In the genomic region with DNA sequence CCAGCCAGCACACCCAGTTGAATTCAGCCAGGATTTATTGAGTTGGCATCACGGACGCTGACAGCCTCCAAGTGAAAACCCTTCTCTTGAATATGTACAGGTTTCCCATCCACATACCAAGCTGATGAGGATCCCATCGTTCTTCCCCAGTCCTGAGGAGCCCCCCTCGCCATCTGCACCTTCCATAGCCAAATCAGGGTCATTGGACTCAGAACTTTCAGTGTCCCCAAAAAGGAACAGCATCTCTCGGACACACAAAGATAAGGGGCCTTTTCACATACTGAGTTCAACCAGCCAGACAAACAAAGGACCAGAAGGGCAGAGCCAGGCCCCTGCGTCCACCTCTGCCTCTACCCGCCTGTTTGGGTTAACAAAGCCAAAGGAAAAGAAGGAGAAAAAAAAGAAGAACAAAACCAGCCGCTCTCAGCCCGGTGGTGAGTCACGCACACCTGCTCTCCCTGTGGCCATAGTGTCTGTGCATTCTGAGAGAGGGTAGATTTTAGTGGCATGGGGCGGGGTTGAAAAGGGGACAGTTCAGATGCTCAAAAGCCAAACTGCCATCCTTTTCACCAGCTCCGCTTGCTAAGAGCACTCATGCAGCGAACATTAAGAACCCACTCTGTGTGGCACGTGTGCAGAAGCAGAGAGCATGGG, we compare ENCODE assay signal across 14 cellular contexts. TPM values are rescaled to one million over a fixed set of nuclear protein-coding genes. Genes with fewer than 3 reads are reported as not detected.
DNase-seq lines count a peak whose midpoint lies in the region; ATAC-seq and TF ChIP-seq lines count a peak whose summit lies in the region.
"Had no signal": no experiment of that assay in that cellular context is flagged by ENCODE, and none has a peak within 500 bp of the region (broad histone marks: within the 10 kb centered on the region; RNA-seq: fewer than 3 reads in every experiment).

No MANE protein-coding gene starts in this region.

- H3K18ac ChIP-seq in trophoblast cell (ENCODE audit: low read length): no peak overlapping the region

- H3K4me1 Mint-ChIP-seq in GM23338 (peaks cover 29% of the 10 kb centered on the region), activated B cell treated with CpG ODN at 0.5 μM for 24 hours (no peaks in the 10 kb centered on the region)

- no peaks in the 10 kb centered on the region for H3K79me1 ChIP-seq in trophoblast cell (ENCODE audit: low read length)

- no peak for TF ChIP-seq CTCF in GM23338 (conservative IDR thresholded peaks at IDR 0.05; ENCODE audit: low read depth in 2 of 2)
- no peak for TF ChIP-seq CTCF in activated B cell treated with CpG ODN at 0.5 μM for 24 hours (IDR thresholded peaks at IDR 0.05)
- TF ChIP-seq CTCF in GM13976 (IDR thresholded peaks at IDR 0.05; ENCODE audit: borderline replicate concordance, control extremely low read depth, extremely low read depth, insufficient read depth, missing control alignments): no peak
- no peak for TF ChIP-seq CTCF in upper lobe of left lung (IDR thresholded peaks at IDR 0.05)

- H3K79me2 ChIP-seq in GM23338 (replicated peaks; ENCODE audit: insufficient read depth): no peaks in the 10 kb centered on the region; the same call in 1 of the 2 replicates
- no peaks in the 10 kb centered on the region for H3K79me2 ChIP-seq in trophoblast cell (ENCODE audit: control insufficient read depth, insufficient read depth, low read length, poor library complexity)

- H3K27ac ChIP-seq in GM23338 (ENCODE audit: low read depth) (no peak overlapping the region), trophoblast cell (ENCODE audit: low read depth, low read length) (no peak overlapping the region), upper lobe of left lung (no peak overlapping the region)
- H3K27ac ChIP-seq: body of pancreas, upper lobe of right lung had no signal

- no peak for ATAC-seq in GM23338
- no peak for ATAC-seq in activated B cell treated with CpG ODN at 0.5 μM for 24 hours (ENCODE audit: low read depth)
- ATAC-seq in HG03045 (IDR thresholded peaks at IDR 0.05; ENCODE audit: unreplicated experiment): no peak
- ATAC-seq in upper lobe of left lung (ENCODE audit: low FRiP score in 2 of 2): no peak
- ATAC-seq: body of pancreas, upper lobe of right lung had no signal

- peaks cover 57% of the 10 kb centered on the region for H3K36me3 Mint-ChIP-seq in GM23338 (ENCODE audit: low read depth)
- peaks cover 96% of the 10 kb centered on the region for H3K36me3 Mint-ChIP-seq in activated B cell treated with CpG ODN at 0.5 μM for 24 hours (ENCODE audit: low read depth)

- no peaks in the 10 kb centered on the region for H3F3A ChIP-seq in GM23338 (replicated peaks; ENCODE audit: low read depth)

- H3K4me1 ChIP-seq in GM23338 (ENCODE audit: insufficient read depth): peaks cover 19% of the 10 kb centered on the region
- H3K4me1 ChIP-seq in trophoblast cell (ENCODE audit: control insufficient read depth in 1 of 2, insufficient read depth in 2 of 2, low read length in 2 of 2): no peaks in the 10 kb centered on the region
- H3K4me1 ChIP-seq in upper lobe of left lung: peaks cover 0 to 11% (median 4%) of the 10 kb centered on the region in 4 donors
- H3K4me1 ChIP-seq: body of pancreas had no signal

- no peak overlapping the region for H2BK5ac ChIP-seq in trophoblast cell (ENCODE audit: low read depth, low read length, poor library complexity)

- POLR2A ChIA-PET in activated B cell treated with CpG ODN at 0.5 μM for 24 hours (lab: Charles Lee): no interaction called here

- H3K4me2 ChIP-seq in GM23338 (no peak overlapping the region), trophoblast cell (ENCODE audit: low read length) (no peak overlapping the region)

- H3K4me3 ChIP-seq in GM23338: no peak overlapping the region
- H3K4me3 ChIP-seq in trophoblast cell (ENCODE audit: low read depth, low read length): no peak overlapping the region
- no peak overlapping the region for H3K4me3 ChIP-seq in upper lobe of left lung
- H3K4me3 ChIP-seq: body of pancreas, upper lobe of right lung had no signal

- peak; percentile 35 for DNase-seq in activated CD8-positive, alpha-beta memory T cell treated with anti-CD3 and anti-CD28 coated beads for 24 hours
- DNase-seq in activated CD8-positive, alpha-beta memory T cell treated with anti-CD3 and anti-CD28 coated beads, Interleukin-2, amount 50 U/mL, for 48 hours: no peak
- DNase-seq in GM23338 (ENCODE audit: low spot score) (no peak), activated B cell treated with CpG ODN at 0.5 μM for 24 hours (no peak), trophoblast cell (no peak), GM13976 (ENCODE audit: low spot score) (no peak), upper lobe of left lung (no peak)
- DNase-seq: body of pancreas; effector CD8-positive, alpha-beta T cell; foreskin fibroblast; NCI-H146; SIG-M5; upper lobe of right lung had no signal

- TF ChIP-seq POLR2A in upper lobe of left lung (IDR thresholded peaks at IDR 0.05): no peak

- H3K36me3 ChIP-seq in GM23338 (ENCODE audit: insufficient read depth): 0 out of 2 replicates have a peak, but pooled peaks cover 12% of the 10 kb centered on the region
- peaks cover 45 to 63% of the 10 kb centered on the region in 2 experiments for H3K36me3 ChIP-seq in trophoblast cell (ENCODE audit: control insufficient read depth in 1 of 2, insufficient read depth in 2 of 2, low read length in 2 of 2)
- peaks cover 56 to 98% (median 89%) of the 10 kb centered on the region in 4 donors for H3K36me3 ChIP-seq in upper lobe of left lung

- CTCF ChIA-PET in activated B cell treated with CpG ODN at 0.5 μM for 24 hours (lab: Charles Lee): no interaction called here

- H4K91ac ChIP-seq in trophoblast cell (ENCODE audit: low read depth, low read length): no peak overlapping the region

- H4K12ac ChIP-seq in trophoblast cell (ENCODE audit: low read depth, low read length): no peak overlapping the region

- H4K8ac ChIP-seq in trophoblast cell (ENCODE audit: low read depth, low read length): no peak overlapping the region

- H3K23ac ChIP-seq in trophoblast cell (ENCODE audit: low read length): no peak overlapping the region

- no peak overlapping the region for H2AFZ ChIP-seq in GM23338
- H2AFZ ChIP-seq in trophoblast cell (ENCODE audit: insufficient read depth, low read length, poor library complexity): no peak overlapping the region

- H4K20me1 ChIP-seq in GM23338 (replicated peaks; ENCODE audit: insufficient read depth): no peaks in the 10 kb centered on the region; the same call in 1 of the 2 replicates

- H3K9me3 Mint-ChIP-seq in GM23338: no peaks in the 10 kb centered on the region; the same call in 2 of the 3 replicates
- no peaks in the 10 kb centered on the region for H3K9me3 Mint-ChIP-seq in activated B cell treated with CpG ODN at 0.5 μM for 24 hours

- H3K27me3 Mint-ChIP-seq in GM23338 (ENCODE audit: insufficient read depth, low read depth, poor library complexity): peaks cover 19% of the 10 kb centered on the region
- no peaks in the 10 kb centered on the region for H3K27me3 Mint-ChIP-seq in activated B cell treated with CpG ODN at 0.5 μM for 24 hours

- H3K4me3 Mint-ChIP-seq in GM23338 (no peak overlapping the region), activated B cell treated with CpG ODN at 0.5 μM for 24 hours (no peak overlapping the region)

- peak overlapping the region; percentile 25 for H3K9ac ChIP-seq in trophoblast cell (ENCODE audit: low read length)

- in situ Hi-C loops in GM13976 (cut with MboI; ENCODE audit: low sequenced_read_pairs, unreplicated experiment): no loop called here

- H3K27me3 ChIP-seq in GM23338 (ENCODE audit: insufficient read depth): no peaks in the 10 kb centered on the region
- H3K27me3 ChIP-seq in trophoblast cell (ENCODE audit: insufficient read depth, low read length): no peaks in the 10 kb centered on the region
- H3K27me3 ChIP-seq in upper lobe of left lung: no peaks in the 10 kb centered on the region
- H3K27me3 ChIP-seq: body of pancreas, upper lobe of right lung had no signal

- no peaks in the 10 kb centered on the region for H3K9me2 ChIP-seq in GM23338 (ENCODE audit: insufficient read depth)

- H3K14ac ChIP-seq in trophoblast cell (ENCODE audit: low read length): no peak overlapping the region

- no peak overlapping the region for H2BK12ac ChIP-seq in trophoblast cell (ENCODE audit: low read length)

- intact Hi-C loops in activated B cell treated with CpG ODN at 0.5 μM for 24 hours (cut with micrococcal nuclease): no loop called here

- no CpG with 5 or more reads among the region's 14 CpGs for WGBS in trophoblast cell (ENCODE audit: extremely low coverage, insufficient coverage, insufficient read length)
- WGBS in upper lobe of left lung, 2 donors: 91% methylated on average over 14 of the region's 14 CpGs

- H3K27ac Mint-ChIP-seq in GM23338 (peak overlapping the region; percentile 61; the same call in 1 of the 2 replicates), activated B cell treated with CpG ODN at 0.5 μM for 24 hours (peak overlapping the region; percentile 18)

- no peak for TF ChIP-seq EP300 in upper lobe of left lung (IDR thresholded peaks at IDR 0.05)

- no peak overlapping the region for H2BK120ac ChIP-seq in trophoblast cell (ENCODE audit: insufficient read depth, low read length, poor library complexity)

- no peak overlapping the region for H2AK5ac ChIP-seq in trophoblast cell (ENCODE audit: low read length)

- H3K4ac ChIP-seq in trophoblast cell (ENCODE audit: low read depth, low read length): no peak overlapping the region

- H3K9me3 ChIP-seq in trophoblast cell (ENCODE audit: insufficient read depth, low read depth, low read length) (no peaks in the 10 kb centered on the region), upper lobe of left lung (no peaks in the 10 kb centered on the region)
- H3K9me3 ChIP-seq: body of pancreas, upper lobe of right lung had no signal

TF ChIP-seq in GM23338, 12 proteins besides CTCF, POLR2A, EP300 and RAD21:
- no peak for TF ChIP-seq CREB1 (CRISPR knock-in tag; IDR thresholded peaks at IDR 0.05; ENCODE audit: low read depth)
- no peak for TF ChIP-seq ETS1 (IDR thresholded peaks at IDR 0.05)
- TF ChIP-seq NANOG (IDR thresholded peaks at IDR 0.05; ENCODE audit: borderline replicate concordance): no peak
- no peak for TF ChIP-seq POLR2AphosphoS5 (IDR thresholded peaks at IDR 0.05; ENCODE audit: low read depth)
- no peak for TF ChIP-seq ZNF114 (CRISPR knock-in tag; IDR thresholded peaks at IDR 0.05)

RNA-seq across cellular contexts. Expression of gene KLHL25, which starts 51.2 kb away (rescaled TPM):
- total RNA-seq in GM23338 (2014; rRNA removed; shearing (Covaris generic)): 28.5 and 38.3 TPM in 2 replicates
- polyA plus RNA-seq in GM23338 (2016; fragmentation: Nextera tagmentation; extraction: Ambion mirVana): 5.2 and 5.8 TPM in 2 replicates
- total RNA-seq in activated B cell treated with CpG ODN at 0.5 μM for 24 hours (2.0 and 2.1 TPM in 2 replicates), upper lobe of left lung (10 to 100 TPM in 1 of 6 donors, 1 to 10 TPM in 5; 3.0 to 24.1 (median 5.6) TPM)
- 3.9 and 4.1 TPM in 2 replicates for polyA plus RNA-seq in trophoblast cell (2013)
